In genomic region chr2:68295523-68295922, GRCh38 we compare ENCODE assay signal across 16 cellular contexts. TPM values are rescaled to one million over a fixed set of nuclear protein-coding genes. Genes with fewer than 3 reads are reported as not detected.
DNase-seq lines count a peak whose midpoint lies in the region; ATAC-seq, FAIRE-seq and TF ChIP-seq lines count a peak whose summit lies in the region.
"Had no signal": no experiment of that assay in that cellular context is flagged by ENCODE, and none has a peak within 500 bp of the region (broad histone marks: within the 10 kb centered on the region; RNA-seq: fewer than 3 reads in every experiment).

No MANE protein-coding gene starts in this region.

- TF ChIP-seq EP300 in GM12878 (IDR thresholded peaks at IDR 0.05; ENCODE audit: borderline replicate concordance in 1 of 2, control insufficient read depth in 1 of 2, low read depth in 2 of 2, low read length in 2 of 2): no peak

- SMC1A ChIA-PET in GM12878 (lab: Charles Lee; ENCODE audit: uncharacterized antibody, unreplicated experiment): interaction anchor here (0.8 to 1.5 kb wide), 5 partner anchors 10 to 148 kb away, joined by 3 to 6 read pairs (median 4); no protein-coding TSS in a partner anchor

- no peaks in the 10 kb centered on the region for H3K9me3 ChIP-seq in GM12878 (replicated peaks; ENCODE audit: control insufficient read depth, insufficient read depth, low read length)
- H3K9me3 ChIP-seq: heart right ventricle had no signal

- in situ Hi-C loops in GM12878 (cut with MboI): loop anchor here (5.0 kb wide), 1 partner anchor 147 kb away; no protein-coding TSS in a partner anchor

- BruUV-seq in GM12878 (replicated peaks; lab: Mats Ljungman, UMichigan): no TSS peak

- intact Hi-C loops in GM12878 (cut with micrococcal nuclease; ENCODE audit: unreplicated experiment): no loop called here

- ATAC-seq in GM18499 (IDR thresholded peaks at IDR 0.05; ENCODE audit: insufficient read depth, unreplicated experiment) (peak; percentile 54), GM21367 (IDR thresholded peaks at IDR 0.05; ENCODE audit: unreplicated experiment) (peak; percentile 87), HG03139 (IDR thresholded peaks at IDR 0.05; ENCODE audit: unreplicated experiment) (peak; percentile 64), GM12878 (peak; percentile 79)
- ATAC-seq: HCT116 had no signal

- peaks cover 6% of the 10 kb centered on the region for H3K4me1 ChIP-seq in GM12878 (ENCODE audit: control insufficient read depth, insufficient read depth, low read length)

- no peak overlapping the region for H3K4me2 ChIP-seq in GM12878 (ENCODE audit: control insufficient read depth, insufficient read depth)

- no peak for TF ChIP-seq CTCF in GM12878 (IDR thresholded peaks at IDR 0.05 in 2 of 3, conservative IDR thresholded peaks at IDR 0.05 in 1 of 3; ENCODE audit: control insufficient read depth in 2 of 3, extremely low read depth in 1 of 3, insufficient read depth in 1 of 3, low read depth in 3 of 3, low read length in 3 of 3)

- TF ChIP-seq POLR2A in GM12878 (IDR thresholded peaks at IDR 0.05; ENCODE audit: low read depth, low read length): no peak

- POLR2A ChIA-PET in GM12878 (lab: Charles Lee): no interaction called here

- no peak overlapping the region for H3K4me3 ChIP-seq in GM12878
- H3K4me3 ChIP-seq: heart right ventricle had no signal

- no peaks in the 10 kb centered on the region for H3K36me3 ChIP-seq in GM12878 (ENCODE audit: control insufficient read depth in 2 of 2, insufficient read depth in 2 of 2, low read length in 1 of 2)

- FAIRE-seq in GM12878 (lab: Jason Lieb, UNC): peak; percentile 41

- no peak for TF ChIP-seq RAD21 in GM12878 (IDR thresholded peaks at IDR 0.05; ENCODE audit: insufficient read depth, low read depth, low read length)

- H3K27me3 ChIP-seq in GM12878 (replicated peaks in 1 of 2; ENCODE audit: control insufficient read depth in 2 of 2, insufficient read depth in 2 of 2, low read length in 1 of 2): no peaks in the 10 kb centered on the region
- H3K27me3 ChIP-seq: heart right ventricle had no signal

- CTCF ChIA-PET in GM12878 (lab: Yijun Ruan, JAX): interaction anchor here (0.8 to 1.6 kb wide), 7 partner anchors 12 to 168 kb away, joined by 3 to 7 read pairs (median 4); no protein-coding TSS in a partner anchor

- H3K9ac ChIP-seq in GM12878 (ENCODE audit: control insufficient read depth, insufficient read depth, low read length): no peak overlapping the region

- no peak overlapping the region for H3K27ac ChIP-seq in GM12878 (ENCODE audit: control insufficient read depth, insufficient read depth)
- H3K27ac ChIP-seq: heart right ventricle had no signal

- H4K20me1 ChIP-seq in GM12878 (ENCODE audit: control insufficient read depth, insufficient read depth): no peaks in the 10 kb centered on the region

- H2AFZ ChIP-seq in GM12878 (ENCODE audit: control insufficient read depth, low read depth, low read length): no peak overlapping the region

- DNase-seq in GM12878 (ENCODE audit: low read depth, low spot score): no peak
- DNase-seq in activated effector memory CD4-positive, alpha-beta T cell treated with anti-CD3 and anti-CD28 coated beads, Interleukin-2, amount 50 U/mL, for 16 hours: no peak
- DNase-seq in T-helper 9 cell: no peak
- DNase-seq in NCI-H2227 treated with DMSO at 0.1 percent for 48 hours (lab: John Stamatoyannopoulos, UW): no peak
- no peak for DNase-seq in AG08396 (ENCODE audit: low spot score)
- DNase-seq: CD4-positive, CD25-positive, alpha-beta regulatory T cell; endodermal cell; heart right ventricle; mesenchymal stem cell; NCI-H187 treated with DMSO at 0.1 percent for 48 hours; substantia nigra; T-helper 2 cell had no signal

- H3K79me2 ChIP-seq in GM12878 (ENCODE audit: control insufficient read depth, insufficient read depth, low read length): no peaks in the 10 kb centered on the region

- RAD21 ChIA-PET in GM12878 (lab: Charles Lee; ENCODE audit: unreplicated experiment): interaction anchor here (0.5 to 1.1 kb wide), 4 partner anchors 117 to 168 kb away, joined by 3 to 6 read pairs (median 3); no protein-coding TSS in a partner anchor

TF ChIP-seq in GM12878, 131 proteins besides CTCF, POLR2A, EP300 and RAD21 (continues in another document):
- TF ChIP-seq NR2C2 (IDR thresholded peaks at IDR 0.05; ENCODE audit: borderline replicate concordance, control insufficient read depth, insufficient read length, low read depth) (no peak), BCLAF1 (IDR thresholded peaks at IDR 0.05) (no peak), LARP7 (IDR thresholded peaks at IDR 0.05) (no peak), MLLT1 (IDR thresholded peaks at IDR 0.05) (no peak), ZNF24 (IDR thresholded peaks at IDR 0.05) (no peak), RBBP5 (conservative IDR thresholded peaks at IDR 0.05) (no peak), CBX3 (IDR thresholded peaks at IDR 0.05; ENCODE audit: borderline replicate concordance, low read depth) (no peak)

RNA-seq across cellular contexts. Expression of gene CNRIP1, which starts 24.2 kb away (rescaled TPM):
- not detected in 2 replicates for total RNA-seq in GM12878 (2013; cell fraction: nucleolus; rRNA removed)
- total RNA-seq in GM12878 (2014; rRNA removed) (not detected in 2 replicates), GM12878 (2014; rRNA removed; fragmentation: Illumina TruSeq; extraction: Trizol) (not detected in 2 replicates), GM12878 (2021) (not detected in 2 replicates)
- not detected for polyA plus RNA-seq in GM12878 (2011; ENCODE audit: low read depth)
- polyA plus RNA-seq in GM12878 (2011; rRNA removed) (not detected in 2 replicates), GM12878 (2014; fragmentation: Illumina TruSeq; extraction: Trizol) (not detected in 2 replicates), GM12878 (2014; fragmentation: Nextera tagmentation; extraction: Ambion mirVana) (not detected), GM12878 (2014; rRNA removed) (not detected in 2 replicates), GM12878 (2016; fragmentation: Nextera tagmentation; extraction: Ambion mirVana) (not detected)
- polyA plus RNA-seq in GM12878 (2011; cell fraction: cytosol; rRNA removed): not detected in 2 replicates
- not detected in 2 replicates for polyA plus RNA-seq in GM12878 (2011; cell fraction: nucleus; rRNA removed)
- not detected in 2 replicates for polyA plus RNA-seq in GM12878 (2012)
- not detected in 2 replicates for polyA minus RNA-seq in GM12878 (2011; rRNA and poly(A)+ RNA removed)
- not detected in 2 replicates for polyA minus RNA-seq in GM12878 (2011; cell fraction: cytosol; rRNA and poly(A)+ RNA removed)
- polyA minus RNA-seq in GM12878 (2011; cell fraction: nucleus; rRNA and poly(A)+ RNA removed): not detected in 2 replicates
- total RNA-seq: CD4-positive, CD25-positive, alpha-beta regulatory T cell had no signal

RNA-seq across cellular contexts. Expression of gene PPP3R1, which starts 43.2 kb away (rescaled TPM):
- total RNA-seq in GM12878 (2013; cell fraction: nucleolus; rRNA removed): 13.2 and 14.7 TPM in 2 replicates
- total RNA-seq in GM12878 (2014; rRNA removed) (15.3 and 16.2 TPM in 2 replicates), GM12878 (2014; rRNA removed; fragmentation: Illumina TruSeq; extraction: Trizol) (25.7 and 26.1 TPM in 2 replicates), GM12878 (2021) (61.0 and 62.5 TPM in 2 replicates)
- polyA plus RNA-seq in GM12878 (2011; ENCODE audit: low read depth): 20.5 TPM
- polyA plus RNA-seq in GM12878 (2011; rRNA removed) (16.3 and 26.3 TPM in 2 replicates), GM12878 (2014; fragmentation: Illumina TruSeq; extraction: Trizol) (43.0 and 55.7 TPM in 2 replicates), GM12878 (2014; fragmentation: Nextera tagmentation; extraction: Ambion mirVana) (1 to 10 TPM; 5.4 to 9.7 TPM), GM12878 (2014; rRNA removed) (18.5 TPM in 2 replicates), GM12878 (2016; fragmentation: Nextera tagmentation; extraction: Ambion mirVana) (1 to 10 TPM; 1.5 to 6.2 TPM)
- 5.5 and 9.1 TPM in 2 replicates for polyA plus RNA-seq in GM12878 (2011; cell fraction: cytosol; rRNA removed)
- 5.3 and 7.9 TPM in 2 replicates for polyA plus RNA-seq in GM12878 (2011; cell fraction: nucleus; rRNA removed)
- 30.7 and 36.5 TPM in 2 replicates for polyA plus RNA-seq in GM12878 (2012)
- polyA minus RNA-seq in GM12878 (2011; rRNA and poly(A)+ RNA removed): 13.3 and 19.5 TPM in 2 replicates
- polyA minus RNA-seq in GM12878 (2011; cell fraction: cytosol; rRNA and poly(A)+ RNA removed): 15.0 and 16.9 TPM in 2 replicates
- 4.8 and 8.7 TPM in 2 replicates for polyA minus RNA-seq in GM12878 (2011; cell fraction: nucleus; rRNA and poly(A)+ RNA removed)
